14 cellular contexts compared by ENCODE assay signal in the genomic region with DNA sequence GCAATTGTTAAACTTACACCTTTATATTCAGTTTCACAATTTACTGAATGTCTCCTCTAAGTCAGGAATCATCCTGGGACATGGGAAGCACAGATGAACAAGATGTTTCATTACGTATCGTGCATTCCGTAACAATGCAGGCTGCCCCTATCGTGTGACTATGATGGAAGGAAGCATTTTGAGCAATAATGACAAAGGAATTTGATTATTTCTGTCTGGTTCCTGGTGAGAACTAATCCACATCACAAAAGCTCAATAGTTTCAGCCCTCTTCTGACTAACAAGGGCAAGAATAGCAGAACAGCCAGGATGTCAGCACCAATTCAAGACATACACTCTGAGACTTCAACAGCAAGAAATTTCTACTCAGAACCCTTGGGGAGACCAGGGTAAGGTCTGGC. TPM values are rescaled to one million over a fixed set of nuclear protein-coding genes. Genes with fewer than 3 reads are reported as not detected.
DNase-seq lines count a peak whose midpoint lies in the region; ATAC-seq and TF ChIP-seq lines count a peak whose summit lies in the region.
"Had no signal": no experiment of that assay in that cellular context is flagged by ENCODE, and none has a peak within 500 bp of the region (broad histone marks: within the 10 kb centered on the region; RNA-seq: fewer than 3 reads in every experiment).

No MANE protein-coding gene starts in this region.

- H3K36me3 Mint-ChIP-seq in GM23338 (ENCODE audit: low read depth): peaks cover 48% of the 10 kb centered on the region; the same call in 2 of the 3 replicates
- H3K36me3 Mint-ChIP-seq in T-helper 17 cell (ENCODE audit: low read depth): no peaks in the 10 kb centered on the region

- no peak overlapping the region for H3K27ac Mint-ChIP-seq in GM23338
- H3K27ac Mint-ChIP-seq in T-helper 17 cell: no peak overlapping the region

- H2AFZ ChIP-seq in ACC112 (ENCODE audit: low read length, unreplicated experiment): no peak overlapping the region
- H2AFZ ChIP-seq in GM23338: no peak overlapping the region

- H3K9me3 ChIP-seq in adrenal gland (replicated peaks in 1 of 3): no peaks in the 10 kb centered on the region
- H3K9me3 ChIP-seq in T-helper 17 cell (ENCODE audit: control insufficient read depth, low read length, poor library complexity, severe bottlenecking): no peaks in the 10 kb centered on the region
- H3K9me3 ChIP-seq: BLaER1, thoracic aorta had no signal

- intact Hi-C loops in adrenal gland (cut with DNase I): no loop called here

- H3K36me3 ChIP-seq in ACC112 (ENCODE audit: insufficient read depth, low read length) (peaks cover 3% of the 10 kb centered on the region; the same call in 1 of the 2 replicates), GM23338 (ENCODE audit: insufficient read depth) (peaks cover 18% of the 10 kb centered on the region), adrenal gland (replicated peaks in 1 of 2) (peaks cover 0 to 3% of the 10 kb centered on the region in 2 donors)

- DNase-seq in GM23338 (ENCODE audit: low spot score) (no peak), adrenal gland (no peak), foreskin keratinocyte (peak; percentile 67 to 90), cerebellum (ENCODE audit: low spot score) (no peak), MV-4-11 (lab: John Stamatoyannopoulos, UW) (no peak), T-helper 17 cell (no peak), SHP77 (lab: John Stamatoyannopoulos, UW) (no peak)
- DNase-seq: hypothalamus, NCI-H2227 treated with DMSO at 0.1 percent for 48 hours had no signal

- H3K27me3 ChIP-seq in ACC112 (ENCODE audit: insufficient read depth, low read length) (no peaks in the 10 kb centered on the region), GM23338 (ENCODE audit: insufficient read depth) (no peaks in the 10 kb centered on the region), adrenal gland (no peaks in the 10 kb centered on the region), foreskin keratinocyte (no peaks in the 10 kb centered on the region)
- H3K27me3 ChIP-seq: BLaER1 had no signal

- peak overlapping the region; percentile 66 for H3K4me2 ChIP-seq in GM23338
- H3K4me2 ChIP-seq: BLaER1 had no signal

- H3K79me2 ChIP-seq in ACC112 (ENCODE audit: control insufficient read depth, insufficient read depth, low read length, unreplicated experiment): peaks cover 18% of the 10 kb centered on the region
- H3K79me2 ChIP-seq in GM23338 (replicated peaks; ENCODE audit: insufficient read depth): peaks cover 67% of the 10 kb centered on the region

- WGBS in adrenal gland, 4 donors: 73 to 96% (median 74%) methylated on average over 4 of the region's 4 CpGs

- peak; percentile 39; the same call in 2 of the 3 replicates for ATAC-seq in GM23338
- peak; percentile 17 for ATAC-seq in foreskin keratinocyte
- ATAC-seq in T-helper 17 cell: no peak

- no peak overlapping the region for H3K4me3 Mint-ChIP-seq in GM23338
- H3K4me3 Mint-ChIP-seq in T-helper 17 cell: no peak overlapping the region

- TF ChIP-seq POLR2A in adrenal gland (IDR thresholded peaks at IDR 0.05): no peak

- peaks cover 25% of the 10 kb centered on the region for H3K4me1 Mint-ChIP-seq in GM23338
- peaks cover 3% of the 10 kb centered on the region for H3K4me1 Mint-ChIP-seq in T-helper 17 cell

- H3K4me1 ChIP-seq in ACC112 (ENCODE audit: control insufficient read depth, insufficient read depth, low read length, unreplicated experiment): peaks cover 32% of the 10 kb centered on the region
- peaks cover 28% of the 10 kb centered on the region for H3K4me1 ChIP-seq in GM23338 (ENCODE audit: insufficient read depth)
- peaks cover 16 to 21% of the 10 kb centered on the region in 2 donors for H3K4me1 ChIP-seq in adrenal gland (replicated peaks in 1 of 2)
- H3K4me1 ChIP-seq in foreskin keratinocyte: peaks cover 26% of the 10 kb centered on the region
- H3K4me1 ChIP-seq: BLaER1 had no signal

- H3K27ac ChIP-seq in ACC112 (ENCODE audit: low read depth, low read length): peak overlapping the region; percentile 100
- peak overlapping the region; percentile 84; the same call in 1 of the 2 replicates for H3K27ac ChIP-seq in GM23338 (ENCODE audit: low read depth)
- H3K27ac ChIP-seq in adrenal gland: peak overlapping the region in 3 of 5 donors; percentile 78 to 87 (median 85)
- H3K27ac ChIP-seq in foreskin keratinocyte: peak overlapping the region; percentile 98
- H3K27ac ChIP-seq: BLaER1, coronary artery, thoracic aorta had no signal

- no peaks in the 10 kb centered on the region for H3K9me3 Mint-ChIP-seq in GM23338
- H3K9me3 Mint-ChIP-seq: activated T-helper 2 cell treated with anti-CD3 and anti-CD28 coated beads, Interferon-gamma antibody, Interleukin-2, Interleukin-4, amounts not matched to agents 10 μg/mL and 5 μg/mL and 100 μg/mL, durations not matched to agents 14 hours and 24 hours and 36 hours had no signal

- H3K9me2 ChIP-seq in GM23338 (ENCODE audit: insufficient read depth): no peaks in the 10 kb centered on the region

- H3K27me3 Mint-ChIP-seq in GM23338 (ENCODE audit: insufficient read depth, low read depth, poor library complexity) (peaks cover 6% of the 10 kb centered on the region), T-helper 17 cell (no peaks in the 10 kb centered on the region)

- H3K4me3 ChIP-seq in ACC112 (ENCODE audit: low read depth, low read length) (no peak overlapping the region), GM23338 (peak overlapping the region; percentile 30; the same call in 1 of the 2 replicates), adrenal gland (no peak overlapping the region)
- H3K4me3 ChIP-seq: BLaER1, coronary artery, thoracic aorta had no signal

- TF ChIP-seq CTCF in GM23338 (conservative IDR thresholded peaks at IDR 0.05; ENCODE audit: low read depth in 2 of 2): no peak
- no peak for TF ChIP-seq CTCF in adrenal gland (IDR thresholded peaks at IDR 0.05)
- TF ChIP-seq CTCF in foreskin keratinocyte (conservative IDR thresholded peaks at IDR 0.05): no peak

- peaks cover 22% of the 10 kb centered on the region for H4K20me1 ChIP-seq in GM23338 (replicated peaks; ENCODE audit: insufficient read depth)

- 0 out of 2 replicates have a peak, but pooled peaks cover 3% of the 10 kb centered on the region for H3F3A ChIP-seq in GM23338 (replicated peaks; ENCODE audit: low read depth)

TF ChIP-seq in GM23338, 12 proteins besides CTCF, POLR2A, EP300 and RAD21 (continues in another document):
- TF ChIP-seq ZNF331 (CRISPR knock-in tag; IDR thresholded peaks at IDR 0.05; ENCODE audit: low read depth): no peak

RNA-seq across cellular contexts. Expression of a gene that starts 14.5 kb away (rescaled TPM):
- 51.6 and 54.5 TPM in 2 replicates for total RNA-seq in GM23338 (2014; rRNA removed; shearing (Covaris generic))
- polyA plus RNA-seq in GM23338 (2016; fragmentation: Nextera tagmentation; extraction: Ambion mirVana) (40.7 and 43.1 TPM in 2 replicates), adrenal gland (10 to 100 TPM; 25.1 to 87.0 (median 68.7) TPM), foreskin keratinocyte (28.0 and 34.0 TPM in 2 replicates)
- total RNA-seq in adrenal gland (10 to 100 TPM; 42.1 to 99.5 (median 56.6) TPM), foreskin keratinocyte (37.7 and 39.8 TPM in 2 replicates), cerebellum (31.0 TPM), T-helper 17 cell (10 to 100 TPM; 37.6 to 38.3 TPM)

Comparison
In these comparisons a context has a peak if more than half of its experiments do, and no peak if none do; other contexts are left out.
1. DNase-seq: peak in foreskin keratinocyte (2 of 2); none in GM23338 (single experiment), adrenal gland (0 of 7), cerebellum (single experiment), MV-4-11 (single experiment), T-helper 17 cell (0 of 3) and SHP77 (0 of 2).
2. Peak in every context shown above with its lines, with median percentiles within 50 percentile points of each other: H3K27ac ChIP-seq.